In genomic region chr11:26187639-26188038, GRCh38 we compare ENCODE assay signal across 1 cellular context.
TF ChIP-seq lines count a peak whose summit lies in the region.

No MANE protein-coding gene starts in this region.

TF ChIP-seq in Ishikawa, 13 proteins besides CTCF, POLR2A, EP300 and RAD21 (continued from another document):
- TF ChIP-seq REST (IDR thresholded peaks at IDR 0.05; ENCODE audit: low read depth) = no peak
